ENCODE assay signal across 26 cellular contexts in the genomic region with DNA sequence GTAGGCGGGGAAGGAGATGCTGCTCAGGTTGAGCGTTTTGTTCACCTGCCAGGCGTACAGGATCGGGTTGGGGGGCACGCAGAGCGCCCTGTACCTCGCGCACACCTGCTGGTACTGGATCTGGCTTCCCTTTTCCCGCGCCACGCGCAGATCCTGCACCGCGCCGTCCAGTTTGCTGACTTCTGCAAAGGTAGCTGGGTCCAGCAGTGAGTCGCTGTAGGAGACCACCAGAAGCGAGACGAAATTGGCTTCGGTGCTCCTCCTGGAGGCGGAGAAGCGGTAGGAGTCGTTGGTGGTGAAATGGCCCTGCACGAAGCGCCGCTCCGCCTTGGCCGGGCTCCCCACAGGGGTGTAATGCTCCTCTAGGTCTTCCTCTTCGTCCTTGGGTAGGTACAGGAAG.
"Had no signal": no experiment of that assay in that cellular context is flagged by ENCODE, and none has a peak within 500 bp of the region (broad histone marks: within the 10 kb centered on the region; RNA-seq: fewer than 3 reads in every experiment).

No MANE protein-coding gene starts in this region.

- FAIRE-seq: endothelial cell of umbilical vein, TTC549 had no signal

- H3K9me3 Mint-ChIP-seq: activated naive CD4-positive, alpha-beta T cell treated with anti-CD3 and anti-CD28 coated beads, Interleukin-2, amount 50 U/mL, for 72 hours; activated T-helper 1 cell treated with anti-CD3 and anti-CD28 coated beads, Interleukin-12 subunit alpha, Interleukin-12 subunit beta, Interleukin-2, Interleukin-4 antibody, amounts not matched to agents 30 ng/mL and 10 ng/mL and 1 ng/mL, durations not matched to agents 14 hours and 24 hours and 36 hours; T-helper 2 cell treated with Interferon-gamma antibody and Interleukin-4, amounts not matched to agents 5 μg/mL and 100 μg/mL, for 36 hours had no signal

- H3K27ac ChIP-seq: cardiac muscle cell, esophagus muscularis mucosa, ovary, tibial nerve, uterus had no signal

- H3K4me3 ChIP-seq: cardiac muscle cell, esophagus muscularis mucosa, mucosa of descending colon, ovary, tibial nerve, uterus had no signal

- ATAC-seq: activated naive CD4-positive, alpha-beta T cell treated with anti-CD3 and anti-CD28 coated beads, Interleukin-2, amount 50 U/mL, for 72 hours; mucosa of descending colon had no signal

- H3K4me1 ChIP-seq: esophagus muscularis mucosa, tibial nerve, uterus had no signal

- H3K4me3 Mint-ChIP-seq: activated B cell treated with CpG ODN at 0.5 μM for 24 hours; activated CD4-positive, alpha-beta memory T cell treated with anti-CD3 and anti-CD28 coated beads for 36 hours; activated T-helper 1 cell treated with anti-CD3 and anti-CD28 coated beads, Interleukin-12 subunit alpha, Interleukin-12 subunit beta, Interleukin-2, Interleukin-4 antibody, amounts not matched to agents 30 ng/mL and 10 ng/mL and 1 ng/mL, durations not matched to agents 14 hours and 24 hours and 36 hours; naive B cell; neural crest cell; T-helper 2 cell treated with Interferon-gamma antibody and Interleukin-4, amounts not matched to agents 5 μg/mL and 100 μg/mL, for 36 hours had no signal

- H3K9me3 ChIP-seq: mucosa of descending colon, uterus had no signal

- H3K4me1 Mint-ChIP-seq: activated B cell treated with CpG ODN at 0.5 μM for 24 hours, naive B cell, neural crest cell had no signal

- H3K27me3 ChIP-seq: cardiac muscle cell, ovary, tibial nerve, uterus had no signal

- H3K36me3 ChIP-seq: cardiac muscle cell, esophagus muscularis mucosa, ovary, tibial nerve, uterus had no signal

- DNase-seq: activated B cell treated with CpG ODN at 0.5 μM for 24 hours; activated CD4-positive, alpha-beta memory T cell treated with anti-CD3 and anti-CD28 coated beads for 36 hours; activated CD4-positive, alpha-beta T cell treated with anti-CD3 and anti-CD28 coated beads for 4 hours; activated gamma-delta T cell treated with Interleukin-2 at 50 U/mL for 16 hours; activated T-cell treated with anti-CD3 and anti-CD28 coated beads for 4 hours; dermis blood vessel endothelial cell; effector memory CD4-positive, alpha-beta T cell; hypothalamus; kidney glomerular epithelial cell; mesenchymal stem cell; mucosa of descending colon; naive B cell; ovary; stimulated activated CD4-positive, alpha-beta T cell treated with anti-CD3 and anti-CD28 coated beads, Interleukin-1b, Interleukin-23, amount 100 ng/mL, for 48 hours; stimulated activated CD8-positive, alpha-beta memory T cell treated with anti-CD3 and anti-CD28 coated beads, Interleukin-4, amount 100 ng/mL, for 48 hours; stimulated activated naive CD4-positive, alpha-beta T cell; uterus had no signal

- H3K36me3 Mint-ChIP-seq: activated CD4-positive, alpha-beta memory T cell treated with anti-CD3 and anti-CD28 coated beads for 36 hours; activated naive CD4-positive, alpha-beta T cell treated with anti-CD3 and anti-CD28 coated beads, Interleukin-2, amount 50 U/mL, for 72 hours; naive B cell had no signal

- H3K27ac Mint-ChIP-seq: activated B cell treated with CpG ODN at 0.5 μM for 24 hours; activated CD4-positive, alpha-beta memory T cell treated with anti-CD3 and anti-CD28 coated beads for 36 hours; activated naive CD4-positive, alpha-beta T cell treated with anti-CD3 and anti-CD28 coated beads, Interleukin-2, amount 50 U/mL, for 72 hours; activated T-helper 1 cell treated with anti-CD3 and anti-CD28 coated beads, Interleukin-12 subunit alpha, Interleukin-12 subunit beta, Interleukin-2, Interleukin-4 antibody, amounts not matched to agents 30 ng/mL and 10 ng/mL and 1 ng/mL, durations not matched to agents 14 hours and 24 hours and 36 hours; naive B cell; T-helper 2 cell treated with Interferon-gamma antibody and Interleukin-4, amounts not matched to agents 5 μg/mL and 100 μg/mL, for 36 hours had no signal
